10 cellular contexts compared by ENCODE assay signal in the genomic region with DNA sequence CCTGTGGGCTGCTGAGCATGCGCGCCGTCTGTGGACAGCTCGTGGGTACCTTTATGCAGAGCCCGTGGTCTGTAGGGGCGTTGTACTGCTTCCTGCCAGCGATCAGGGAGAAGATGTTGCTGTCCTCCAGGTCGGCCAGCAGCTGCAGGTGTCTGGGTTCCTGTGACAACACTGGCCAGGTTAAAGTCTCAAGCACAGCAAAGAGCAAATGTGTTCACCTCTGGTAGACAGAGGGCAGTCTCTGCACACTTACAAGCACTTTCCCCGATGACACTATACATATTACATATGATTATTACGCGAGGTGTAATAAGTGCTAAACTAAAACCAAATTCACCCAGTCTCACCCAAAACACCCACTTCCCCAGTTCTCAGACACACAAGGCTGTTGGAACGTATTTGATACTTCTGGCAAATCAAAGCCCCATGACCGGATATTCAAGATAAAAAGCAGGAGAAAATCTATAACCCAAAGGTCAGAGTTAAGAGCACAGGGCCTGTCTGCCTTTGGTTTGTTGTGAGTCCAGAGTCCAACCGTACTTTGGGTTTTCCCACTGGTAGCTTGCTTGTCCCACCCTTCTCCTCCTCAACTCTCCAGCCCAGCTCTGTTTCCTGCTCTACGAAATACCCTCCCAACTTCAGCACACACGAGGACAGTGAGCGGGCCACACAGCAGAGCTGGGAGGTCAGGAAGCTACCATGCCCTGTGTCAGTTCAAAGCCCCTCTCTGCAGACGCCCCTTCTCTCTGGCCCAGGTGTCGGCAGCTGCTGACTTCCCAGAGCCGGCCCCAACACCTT. TPM values are rescaled to one million over a fixed set of nuclear protein-coding genes. Genes with fewer than 3 reads are reported as not detected.
DNase-seq lines count a peak whose midpoint lies in the region; ATAC-seq, FAIRE-seq and TF ChIP-seq lines count a peak whose summit lies in the region.
"Had no signal": no experiment of that assay in that cellular context is flagged by ENCODE, and none has a peak within 500 bp of the region (broad histone marks: within the 10 kb centered on the region; RNA-seq: fewer than 3 reads in every experiment).

No MANE protein-coding gene starts in this region.

- SMC1A ChIA-PET in GM12878 (lab: Charles Lee; ENCODE audit: uncharacterized antibody, unreplicated experiment), result interaction anchor here (0.6 to 1.3 kb wide), 4 partner anchors 25 to 582 kb away, joined by 3 read pairs; no protein-coding TSS in a partner anchor

- TF ChIP-seq CTCF in GM12878 (IDR thresholded peaks at IDR 0.05 in 2 of 3, conservative IDR thresholded peaks at IDR 0.05 in 1 of 3; ENCODE audit: control insufficient read depth in 2 of 3, extremely low read depth in 1 of 3, insufficient read depth in 1 of 3, low read depth in 3 of 3, low read length in 3 of 3), result peak in 2 of 3 experiments; percentile 28 to 34; a peak in 2 of 6 replicates
- TF ChIP-seq CTCF in kidney epithelial cell (IDR thresholded peaks at IDR 0.05; ENCODE audit: insufficient read depth, low read length, poor library complexity, severe bottlenecking), result peak; percentile 11
- TF ChIP-seq CTCF in upper lobe of right lung (IDR thresholded peaks at IDR 0.05), result no peak

- H3K9me3 Mint-ChIP-seq in CD4-positive, alpha-beta memory T cell, result peaks cover 3 to 13% (median 7%) of the 10 kb centered on the region in 8 donors
- H3K9me3 Mint-ChIP-seq: dendritic cell treated with granulocyte-macrophage colony-stimulating factor and Interleukin-4, amounts not matched to agents 40 ng/mL and 50 ng/mL, for 4 days had no signal

- H3K27ac Mint-ChIP-seq in CD4-positive, alpha-beta memory T cell, result peak overlapping the region in 4 of 7 donors; percentile 31 to 76 (median 40)
- H3K27ac Mint-ChIP-seq: dendritic cell treated with granulocyte-macrophage colony-stimulating factor and Interleukin-4, amounts not matched to agents 40 ng/mL and 50 ng/mL, for 4 days had no signal

- H3K27ac ChIP-seq in CD4-positive, alpha-beta memory T cell (ENCODE audit: low read depth, low read length), result no peak overlapping the region
- no peak overlapping the region for H3K27ac ChIP-seq in GM12878 (ENCODE audit: control insufficient read depth, insufficient read depth)
- no peak overlapping the region for H3K27ac ChIP-seq in upper lobe of right lung

- ATAC-seq in GM12878 (peak; percentile 31; the same call in 1 of the 3 replicates), upper lobe of right lung (no peak)

- no peak overlapping the region for H3K4me3 ChIP-seq in CD4-positive, alpha-beta memory T cell (ENCODE audit: low read length in 2 of 2)
- H3K4me3 ChIP-seq in GM12878 (no peak overlapping the region), kidney epithelial cell (ENCODE audit: low read depth, low read length) (no peak overlapping the region), upper lobe of right lung (no peak overlapping the region), HAP-1 (no peak overlapping the region)

- BruUV-seq in GM12878 (replicated peaks; lab: Mats Ljungman, UMichigan), result no TSS peak

- H3K4me1 Mint-ChIP-seq in CD4-positive, alpha-beta memory T cell, result peaks cover 16 to 30% (median 28%) of the 10 kb centered on the region in 4 donors

- no peak for TF ChIP-seq EP300 in GM12878 (IDR thresholded peaks at IDR 0.05; ENCODE audit: borderline replicate concordance in 1 of 2, control insufficient read depth in 1 of 2, low read depth in 2 of 2, low read length in 2 of 2)

- CTCF ChIA-PET in CD4-positive, alpha-beta memory T cell (lab: Charles Lee; ENCODE audit: partially characterized antibody), result interaction anchor here (0.8 to 13.7 kb wide), 13 partner anchors 9 to 548 kb away, joined by 3 to 154 read pairs (median 4); a partner anchor contains a TSS
- CTCF ChIA-PET in GM12878 (lab: Yijun Ruan, JAX), result interaction anchor here (1.1 to 1.2 kb wide), 2 partner anchors 16 to 546 kb away, joined by 3 to 5 read pairs; no protein-coding TSS in a partner anchor

- in situ Hi-C loops in GM12878 (cut with MboI), result no loop called here
- in situ Hi-C loops in HAP-1 (cut with MboI; ENCODE audit: low sequenced_read_pairs), result no loop called here

- H4K20me1 ChIP-seq in GM12878 (ENCODE audit: control insufficient read depth, insufficient read depth), result no peaks in the 10 kb centered on the region

- no peaks in the 10 kb centered on the region for H3K36me3 ChIP-seq in CD4-positive, alpha-beta memory T cell (ENCODE audit: insufficient read depth, low read length)
- no peaks in the 10 kb centered on the region for H3K36me3 ChIP-seq in GM12878 (ENCODE audit: control insufficient read depth in 2 of 2, insufficient read depth in 2 of 2, low read length in 1 of 2)
- peaks cover 2% of the 10 kb centered on the region for H3K36me3 ChIP-seq in kidney epithelial cell (ENCODE audit: control insufficient read depth, insufficient read depth, low read length)
- H3K36me3 ChIP-seq in upper lobe of right lung, result peaks cover 48% of the 10 kb centered on the region
- H3K36me3 ChIP-seq in HAP-1 (replicated peaks), result peaks cover 22% of the 10 kb centered on the region

- peaks cover 23% of the 10 kb centered on the region for H3K4me1 ChIP-seq in CD4-positive, alpha-beta memory T cell (ENCODE audit: insufficient read depth, low read length)
- H3K4me1 ChIP-seq in GM12878 (ENCODE audit: control insufficient read depth, insufficient read depth, low read length), result no peaks in the 10 kb centered on the region
- H3K4me1 ChIP-seq in upper lobe of right lung, result no peaks in the 10 kb centered on the region
- H3K4me1 ChIP-seq in HAP-1, result no peaks in the 10 kb centered on the region

- POLR2A ChIA-PET in CD4-positive, alpha-beta memory T cell (lab: Charles Lee; ENCODE audit: partially characterized antibody), result interaction anchor here (0.7 to 0.8 kb wide), 2 partner anchors 48 to 49 kb away, joined by 3 to 4 read pairs; no protein-coding TSS in a partner anchor
- POLR2A ChIA-PET in GM12878 (lab: Charles Lee), result no interaction called here

- no peak overlapping the region for H3K9ac ChIP-seq in GM12878 (ENCODE audit: control insufficient read depth, insufficient read depth, low read length)

- no peak for TF ChIP-seq POLR2A in GM12878 (IDR thresholded peaks at IDR 0.05; ENCODE audit: low read depth, low read length)

- peaks cover 17 to 26% of the 10 kb centered on the region in 2 donors for H3K36me3 Mint-ChIP-seq in CD4-positive, alpha-beta memory T cell

- intact Hi-C loops in CD4-positive, alpha-beta memory T cell (cut with micrococcal nuclease), result loop anchor here (1.0 to 10.0 kb wide), 4 partner anchors 47 to 450 kb away; no protein-coding TSS in a partner anchor
- intact Hi-C loops in GM12878 (cut with micrococcal nuclease; ENCODE audit: unreplicated experiment), result loop anchor here (2.0 kb wide), 1 partner anchor 64 kb away; no protein-coding TSS in a partner anchor
- intact Hi-C loops in upper lobe of right lung (cut with DNase I), result no loop called here

- no peaks in the 10 kb centered on the region for H3K9me3 ChIP-seq in CD4-positive, alpha-beta memory T cell (ENCODE audit: control insufficient read depth in 1 of 2, low read length in 2 of 2)
- H3K9me3 ChIP-seq in GM12878 (replicated peaks; ENCODE audit: control insufficient read depth, insufficient read depth, low read length), result no peaks in the 10 kb centered on the region
- H3K9me3 ChIP-seq in upper lobe of right lung, result no peaks in the 10 kb centered on the region
- H3K9me3 ChIP-seq in HAP-1, result no peaks in the 10 kb centered on the region

- no peaks in the 10 kb centered on the region for H3K27me3 Mint-ChIP-seq in CD4-positive, alpha-beta memory T cell
- H3K27me3 Mint-ChIP-seq: dendritic cell treated with granulocyte-macrophage colony-stimulating factor and Interleukin-4, amounts not matched to agents 40 ng/mL and 50 ng/mL, for 4 days had no signal

- RAD21 ChIA-PET in GM12878 (lab: Charles Lee; ENCODE audit: unreplicated experiment), result no interaction called here

- 0 out of 2 replicates have a peak, but pooled peaks have one; percentile 20 for TF ChIP-seq RAD21 in GM12878 (IDR thresholded peaks at IDR 0.05; ENCODE audit: insufficient read depth, low read depth, low read length)

- H3K4me3 Mint-ChIP-seq in CD4-positive, alpha-beta memory T cell, result no peak overlapping the region
- H3K4me3 Mint-ChIP-seq: dendritic cell treated with granulocyte-macrophage colony-stimulating factor and Interleukin-4, amounts not matched to agents 40 ng/mL and 50 ng/mL, for 4 days had no signal

- no peaks in the 10 kb centered on the region for H3K27me3 ChIP-seq in CD4-positive, alpha-beta memory T cell (ENCODE audit: insufficient read depth, low read length)
- H3K27me3 ChIP-seq in GM12878 (replicated peaks in 1 of 2; ENCODE audit: control insufficient read depth in 2 of 2, insufficient read depth in 2 of 2, low read length in 1 of 2) (peaks cover 0 to 5% of the 10 kb centered on the region in 2 experiments; a peak in 2 of 4 replicates), kidney epithelial cell (ENCODE audit: control insufficient read depth, insufficient read depth, low read length) (no peaks in the 10 kb centered on the region), upper lobe of right lung (no peaks in the 10 kb centered on the region), HAP-1 (ENCODE audit: low read depth) (no peaks in the 10 kb centered on the region)

- H3K4me2 ChIP-seq in GM12878 (ENCODE audit: control insufficient read depth, insufficient read depth), result no peak overlapping the region

- 25% methylated on average over 20 of the region's 20 CpGs for WGBS in GM12878 (ENCODE audit: insufficient coverage, insufficient replicate concordance, low lambda C conversion rate, missing lambda C conversion rate)

- no peaks in the 10 kb centered on the region for H3K79me2 ChIP-seq in GM12878 (ENCODE audit: control insufficient read depth, insufficient read depth, low read length)

- no peak for FAIRE-seq in GM12878 (lab: Jason Lieb, UNC)

- no peak overlapping the region for H2AFZ ChIP-seq in GM12878 (ENCODE audit: control insufficient read depth, low read depth, low read length)

- peak in 2 of 5 donors; percentile 2 to 10 for DNase-seq in CD4-positive, alpha-beta memory T cell
- peak; percentile 63 for DNase-seq in HuH-7 (ENCODE audit: low spot score)
- no peak for DNase-seq in GM12878 (ENCODE audit: low read depth, low spot score)
- no peak for DNase-seq in kidney epithelial cell (ENCODE audit: low read depth)
- no peak for DNase-seq in upper lobe of right lung
- DNase-seq in HAP-1 (ENCODE audit: low spot score in 2 of 2), result no peak
- DNase-seq in hippocampal formation (lab: John Stamatoyannopoulos, UW), result no peak
- no peak for DNase-seq in NCI-H82 (lab: John Stamatoyannopoulos, UW)
- DNase-seq: NCI-H2171 treated with DMSO at 0.1 percent for 48 hours had no signal

RNA-seq across cellular contexts. Expression of a gene that starts 49.7 kb away (rescaled TPM):
- not detected for total RNA-seq in CD4-positive, alpha-beta memory T cell
- not detected for polyA plus RNA-seq in CD4-positive, alpha-beta memory T cell
- total RNA-seq in GM12878 (2013; cell fraction: nucleolus; rRNA removed), result not detected in 2 replicates
- total RNA-seq in GM12878 (2014; rRNA removed) (not detected in 2 replicates), GM12878 (2014; rRNA removed; fragmentation: Illumina TruSeq; extraction: Trizol) (not detected in 2 replicates), GM12878 (2021) (not detected in 2 replicates), kidney epithelial cell (not detected in 2 replicates), upper lobe of right lung (3.1 TPM)
- not detected for polyA plus RNA-seq in GM12878 (2011; ENCODE audit: low read depth)
- polyA plus RNA-seq in GM12878 (2011; rRNA removed) (not detected in 2 replicates), GM12878 (2014; fragmentation: Illumina TruSeq; extraction: Trizol) (not detected in 2 replicates), GM12878 (2014; fragmentation: Nextera tagmentation; extraction: Ambion mirVana) (not detected), GM12878 (2014; rRNA removed) (not detected in 2 replicates), GM12878 (2016; fragmentation: Nextera tagmentation; extraction: Ambion mirVana) (not detected)
- polyA plus RNA-seq in GM12878 (2011; cell fraction: cytosol; rRNA removed), result not detected in 2 replicates
- polyA plus RNA-seq in GM12878 (2011; cell fraction: nucleus; rRNA removed), result not detected in 2 replicates
- polyA plus RNA-seq in GM12878 (2012), result not detected in 2 replicates
- not detected in 2 replicates for polyA minus RNA-seq in GM12878 (2011; rRNA and poly(A)+ RNA removed)
- not detected in 2 replicates for polyA minus RNA-seq in GM12878 (2011; cell fraction: cytosol; rRNA and poly(A)+ RNA removed)
- polyA minus RNA-seq in GM12878 (2011; cell fraction: nucleus; rRNA and poly(A)+ RNA removed), result not detected in 2 replicates
